9 cellular contexts compared by ENCODE assay signal in genomic region chr1:41483960-41484844, GRCh38. TPM values are rescaled to one million over a fixed set of nuclear protein-coding genes. Genes with fewer than 3 reads are reported as not detected.
DNase-seq lines count a peak whose midpoint lies in the region; ATAC-seq, FAIRE-seq and TF ChIP-seq lines count a peak whose summit lies in the region.
"Had no signal": no experiment of that assay in that cellular context is flagged by ENCODE, and none has a peak within 500 bp of the region (broad histone marks: within the 10 kb centered on the region; RNA-seq: fewer than 3 reads in every experiment).

Gene EDN2 (minus strand): TSS chr1:41484683. CDS start chr1:41484601, 82 bp downstream.

- no peak for TF ChIP-seq EP300 in gastroesophageal sphincter (IDR thresholded peaks at IDR 0.05)

- peak in 1 of 2 donors; percentile 27 for TF ChIP-seq POLR2A in gastroesophageal sphincter (IDR thresholded peaks at IDR 0.05)

- no peaks in the 10 kb centered on the region for H3K36me3 Mint-ChIP-seq in CD8-positive, alpha-beta T cell

- peak; percentile 80 to 96 for DNase-seq in NCI-H526 (lab: John Stamatoyannopoulos, UW)
- DNase-seq in small intestine: peak; percentile 93
- no peak for DNase-seq in CD8-positive, alpha-beta T cell
- no peak for DNase-seq in stimulated activated naive CD4-positive, alpha-beta T cell treated with Interleukin-2 at 50 U/mL for 16 hours (lab: John Stamatoyannopoulos, UW)
- DNase-seq in activated effector memory CD4-positive, alpha-beta T cell treated with Interleukin-2 at 50 U/mL for 16 hours: no peak
- DNase-seq in OCI-M2 (lab: John Stamatoyannopoulos, UW; ENCODE audit: unreplicated experiment): no peak

- TF ChIP-seq CTCF in HEK293 (tag by site-specific recombination; IDR thresholded peaks at IDR 0.05): peak; percentile 59; the same call in 1 of the 2 replicates
- peak in 2 of 4 experiments; percentile 10 to 29 for TF ChIP-seq CTCF in gastroesophageal sphincter (IDR thresholded peaks at IDR 0.05)
- TF ChIP-seq CTCF in CD8-positive, alpha-beta T cell (IDR thresholded peaks at IDR 0.05): no peak

- no peak within 1 kb of the TSS for H3K27ac ChIP-seq in HEK293 (ENCODE audit: extremely low read depth, low read depth, low read length)
- H3K27ac ChIP-seq in gastroesophageal sphincter: peak within 1 kb of the TSS in 3 of 4 donors; percentile 32 to 80 (median 72)
- peak within 1 kb of the TSS; percentile 71 to 77 for H3K27ac ChIP-seq in small intestine (ENCODE audit: low read depth in 1 of 2, low read length in 1 of 2)
- no peak within 1 kb of the TSS for H3K27ac ChIP-seq in CD8-positive, alpha-beta T cell (ENCODE audit: low read depth, low read length)

- H3K9me3 ChIP-seq in HEK293 (ENCODE audit: control insufficient read depth, insufficient read depth, low read depth, low read length) (no peaks in the 10 kb centered on the region), gastroesophageal sphincter (no peaks in the 10 kb centered on the region), small intestine (ENCODE audit: control insufficient read depth, low read depth) (no peaks in the 10 kb centered on the region)
- H3K9me3 ChIP-seq in CD8-positive, alpha-beta T cell (ENCODE audit: low read length): no peaks in the 10 kb centered on the region

- H3K4me1 Mint-ChIP-seq in CD8-positive, alpha-beta T cell (ENCODE audit: low read depth): peaks cover 6% of the 10 kb centered on the region

- FAIRE-seq in small intestine (lab: Jason Lieb, UNC): no peak

- H3K36me3 ChIP-seq in HEK293 (ENCODE audit: control insufficient read depth in 2 of 2, insufficient read depth in 1 of 2, low read length in 2 of 2) (no peaks in the 10 kb centered on the region), gastroesophageal sphincter (no peaks in the 10 kb centered on the region), small intestine (ENCODE audit: control insufficient read depth in 2 of 2, insufficient read depth in 2 of 2, low read length in 2 of 2) (no peaks in the 10 kb centered on the region)
- no peaks in the 10 kb centered on the region for H3K36me3 ChIP-seq in CD8-positive, alpha-beta T cell (ENCODE audit: insufficient read depth, low read length)

- no peak within 1 kb of the TSS for H3K4me3 Mint-ChIP-seq in CD8-positive, alpha-beta T cell

- H3K9me3 Mint-ChIP-seq in CD8-positive, alpha-beta T cell: no peaks in the 10 kb centered on the region

- CTCF ChIA-PET in HEK293 (lab: Yijun Ruan, JAX): interaction anchor here (0.5 to 3.7 kb wide), 8 partner anchors 8 to 661 kb away, joined by 3 to 34 read pairs (median 4); no protein-coding TSS in a partner anchor
- CTCF ChIA-PET in CD8-positive, alpha-beta T cell (lab: Charles Lee): no interaction called here

- H3K4me3 ChIP-seq in HEK293 (ENCODE audit: low read depth, low read length): no peak within 1 kb of the TSS
- H3K4me3 ChIP-seq in gastroesophageal sphincter: peak within 1 kb of the TSS in 1 of 2 donors; percentile 9
- H3K4me3 ChIP-seq in small intestine (ENCODE audit: low read depth in 1 of 2, low read length in 2 of 2): peak within 1 kb of the TSS in 1 of 2 donors; percentile 43
- no peak within 1 kb of the TSS for H3K4me3 ChIP-seq in CD8-positive, alpha-beta T cell (ENCODE audit: low read depth, low read length)

- peak; percentile 47 for ATAC-seq in gastroesophageal sphincter
- no peak for ATAC-seq in CD8-positive, alpha-beta T cell

- POLR2A ChIA-PET in HEK293 (lab: Yijun Ruan, JAX): interaction anchor here (1.0 to 1.9 kb wide), 2 partner anchors 9 to 12 kb away, joined by 4 read pairs; no protein-coding TSS in a partner anchor
- POLR2A ChIA-PET in CD8-positive, alpha-beta T cell (lab: Charles Lee): no interaction called here

- H3K27me3 ChIP-seq in gastroesophageal sphincter: no peaks in the 10 kb centered on the region
- H3K27me3 ChIP-seq in small intestine (ENCODE audit: control insufficient read depth in 2 of 2, insufficient read depth in 2 of 2, low read length in 2 of 2): no peaks in the 10 kb centered on the region
- no peaks in the 10 kb centered on the region for H3K27me3 ChIP-seq in CD8-positive, alpha-beta T cell (ENCODE audit: insufficient read depth, low read length)

- H3K27ac Mint-ChIP-seq in CD8-positive, alpha-beta T cell: no peak within 1 kb of the TSS

- intact Hi-C loops in CD8-positive, alpha-beta T cell (cut with DNase I, micrococcal nuclease): no loop called here

- no CpG with 5 or more reads among the region's 29 CpGs for WGBS in gastroesophageal sphincter (ENCODE audit: low coverage in 1 of 2), 2 donors
- 6 to 47% (median 19%) methylated on average over 27 to 29 of the region's 29 CpGs for WGBS in small intestine, 3 donors

- 0 out of 2 replicates have a peak, but pooled peaks cover 4% of the 10 kb centered on the region for H3K4me1 ChIP-seq in HEK293 (ENCODE audit: control insufficient read depth, insufficient read depth, low read length)
- H3K4me1 ChIP-seq in gastroesophageal sphincter: peaks cover 0 to 80% (median 33%) of the 10 kb centered on the region in 3 donors
- peaks cover 0 to 14% of the 10 kb centered on the region in 2 donors for H3K4me1 ChIP-seq in small intestine (ENCODE audit: control insufficient read depth in 2 of 2, insufficient read depth in 1 of 2, low read depth in 1 of 2, low read length in 1 of 2)
- no peaks in the 10 kb centered on the region for H3K4me1 ChIP-seq in CD8-positive, alpha-beta T cell (ENCODE audit: insufficient read depth, low read length)

- peaks cover 16% of the 10 kb centered on the region for H3K27me3 Mint-ChIP-seq in CD8-positive, alpha-beta T cell (ENCODE audit: low read depth)

TF ChIP-seq in HEK293, 187 proteins besides CTCF, POLR2A, EP300 and RAD21:
- TF ChIP-seq ZNF600 (tag by site-specific recombination; IDR thresholded peaks at IDR 0.05) (0 out of 2 replicates have a peak, but pooled peaks have one; percentile 16), ZNF48 (tag by site-specific recombination; IDR thresholded peaks at IDR 0.05) (no peak)

RNA-seq across cellular contexts. Expression of gene EDN2, which starts in this region (rescaled TPM):
- 1 to 10 TPM in 1 of 4 donors, under 1 TPM in 1, not detected in 2; 0.50 to 1.1 TPM for total RNA-seq in gastroesophageal sphincter
- 10 to 100 TPM in 2 of 3 donors, 1 to 10 TPM in 1; 5.5 to 22.8 (median 13.5) TPM for polyA plus RNA-seq in small intestine
- under 1 TPM; 0.43 to 0.75 TPM for total RNA-seq in CD8-positive, alpha-beta T cell
- total RNA-seq: RPMI7951 had no signal

Comparison
In these comparisons a context has a peak if more than half of its experiments do, and no peak if none do; other contexts are left out.
1. H3K27ac ChIP-seq: peak in gastroesophageal sphincter (3 of 4) and small intestine (2 of 2); none in HEK293 (single experiment) and CD8-positive, alpha-beta T cell (single experiment).
2. DNase-seq: peak in NCI-H526 (2 of 2) and small intestine (single experiment); none in CD8-positive, alpha-beta T cell (0 of 7), stimulated activated naive CD4-positive, alpha-beta T cell treated with Interleukin-2 at 50 U/mL for 16 hours (single experiment), activated effector memory CD4-positive, alpha-beta T cell treated with Interleukin-2 at 50 U/mL for 16 hours (single experiment) and OCI-M2 (single experiment).